In the genomic region with DNA sequence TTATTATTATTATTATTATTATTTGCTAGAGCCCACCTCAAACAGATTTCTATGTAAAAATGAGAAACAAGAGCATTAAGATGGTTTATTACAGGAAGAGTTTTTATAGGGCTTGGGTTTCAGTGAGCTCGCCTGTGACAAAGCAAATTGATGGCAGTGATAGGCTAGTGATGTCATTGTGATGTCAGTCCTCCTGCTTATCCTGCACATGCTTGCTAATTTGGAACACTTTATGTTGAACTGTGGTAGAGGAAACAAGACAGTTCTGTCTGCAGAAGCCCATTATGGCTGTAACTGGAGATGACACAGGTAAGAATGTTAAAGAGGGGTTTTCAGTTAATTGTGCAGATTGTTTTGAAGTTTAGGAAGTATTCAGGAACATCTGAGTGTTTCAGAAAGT, we compare ENCODE assay signal across 9 cellular contexts.
DNase-seq lines count a peak whose midpoint lies in the region; ATAC-seq, FAIRE-seq and TF ChIP-seq lines count a peak whose summit lies in the region.
"Had no signal": no experiment of that assay in that cellular context is flagged by ENCODE, and none has a peak within 500 bp of the region (broad histone marks: within the 10 kb centered on the region; RNA-seq: fewer than 3 reads in every experiment).

No MANE protein-coding gene starts in this region.

- no TSS peak for BruUV-seq in HepG2 (replicated peaks; lab: Mats Ljungman, UMichigan)

- intact Hi-C loops in HepG2 (cut with micrococcal nuclease; ENCODE audit: unreplicated experiment), result loop anchor here (5.0 kb wide), 1 partner anchor 68 kb away; a partner anchor contains a TSS

- TF ChIP-seq EP300 in HepG2 (IDR thresholded peaks at IDR 0.05; ENCODE audit: low read depth in 2 of 2, low read length in 2 of 2), result no peak
- no peak for TF ChIP-seq EP300 in HepG2 (CRISPR knock-in tag; IDR thresholded peaks at IDR 0.05; ENCODE audit: borderline replicate concordance)

- TF ChIP-seq CTCF in HepG2 (CRISPR knock-in tag; IDR thresholded peaks at IDR 0.05), result no peak
- no peak for TF ChIP-seq CTCF in D721Med (IDR thresholded peaks at IDR 0.05; ENCODE audit: insufficient read depth, missing control alignments)

- H3K79me2 ChIP-seq in HepG2 (ENCODE audit: insufficient read depth, low read length), result no peaks in the 10 kb centered on the region

- no peaks in the 10 kb centered on the region for H3K36me3 ChIP-seq in HepG2 (replicated peaks in 1 of 2; ENCODE audit: control insufficient read depth in 1 of 2, insufficient read depth in 2 of 2, low read length in 2 of 2)

- no peak overlapping the region; the same call in 1 of the 2 replicates for H3K4me2 ChIP-seq in HepG2 (ENCODE audit: low read depth, low read length)
- H3K4me2 ChIP-seq: KMS-11 had no signal

- POLR2A ChIA-PET in HepG2 (lab: Yijun Ruan, JAX), result interaction anchor here (1.8 kb wide), 1 partner anchor 68 kb away, joined by 19 read pairs; a partner anchor contains a TSS

- no peak overlapping the region for H3K9ac ChIP-seq in HepG2 (ENCODE audit: insufficient read depth, low read depth, low read length)
- H3K9ac ChIP-seq: KMS-11 had no signal

- no peak overlapping the region for H3K27ac ChIP-seq in HepG2 (ENCODE audit: extremely low read length, insufficient read depth, low read length)
- peak overlapping the region; percentile 70 for H3K27ac ChIP-seq in temporal lobe (ENCODE audit: low read depth, low read length)
- H3K27ac ChIP-seq: KMS-11 had no signal

- H4K20me1 ChIP-seq in HepG2 (ENCODE audit: insufficient read depth, low read length), result no peaks in the 10 kb centered on the region

- in situ Hi-C loops in HepG2 (cut with HindIII; ENCODE audit: extremely low pct_ligation_motif_present, low pct_unique_long_range_greater_than_20kb), result no loop called here

- no peak overlapping the region for H2AFZ ChIP-seq in HepG2 (ENCODE audit: low read length)

- no peak for TF ChIP-seq POLR2A in HepG2 (IDR thresholded peaks at IDR 0.05; ENCODE audit: insufficient read depth in 1 of 2, low read depth in 2 of 2, low read length in 2 of 2)

- H3K4me1 ChIP-seq in HepG2 (ENCODE audit: insufficient read depth, low read length), result peaks cover 15% of the 10 kb centered on the region

- WGBS in HepG2 (ENCODE audit: low lambda C conversion rate), result 86% methylated on average over 1 of the region's 1 CpG

- no peak for TF ChIP-seq RAD21 in HepG2 (CRISPR knock-in tag; IDR thresholded peaks at IDR 0.05)

- CTCF ChIA-PET in HepG2 (lab: Yijun Ruan, JAX; ENCODE audit: low intra/inter-chr PET ratio, low total read pairs), result no interaction called here

- no peaks in the 10 kb centered on the region for H3K9me3 ChIP-seq in HepG2 (ENCODE audit: low read length)

- no peak for ATAC-seq in HepG2
- no peak for ATAC-seq in HG03025 (IDR thresholded peaks at IDR 0.05; ENCODE audit: low FRiP score, unreplicated experiment)

- DNase-seq in DMS53 (lab: John Stamatoyannopoulos, UW) (peak; percentile 79), NCI-H146 treated with DMSO at 0.1 percent for 48 hours (lab: John Stamatoyannopoulos, UW; ENCODE audit: unreplicated experiment) (peak; percentile 14), amniotic epithelial cell (ENCODE audit: low read depth) (peak; percentile 64), HepG2 (ENCODE audit: low spot score) (no peak), D721Med (ENCODE audit: insufficient read length, low spot score) (no peak), COR-L47 (lab: John Stamatoyannopoulos, UW) (no peak)

- H3K27me3 ChIP-seq in HepG2 (ENCODE audit: control insufficient read depth in 1 of 2, insufficient read depth in 2 of 2, low read length in 2 of 2), result no peaks in the 10 kb centered on the region

- no peak overlapping the region for H3K4me3 ChIP-seq in HepG2 (replicated peaks in 1 of 3; ENCODE audit: insufficient read depth in 1 of 3, low read depth in 2 of 3, low read length in 3 of 3)

- no peak for FAIRE-seq in HepG2 (lab: Jason Lieb, UNC)
- no peak for FAIRE-seq in D721Med (lab: Jason Lieb, UNC)

TF ChIP-seq in HepG2, 621 proteins besides CTCF, POLR2A, EP300 and RAD21:
- no peak for TF ChIP-seq HOXA7 (CRISPR knock-in tag; IDR thresholded peaks at IDR 0.05)
- no peak for TF ChIP-seq SRSF4 (IDR thresholded peaks at IDR 0.05; ENCODE audit: low read depth, low read length, poor library complexity, severe bottlenecking)
- peak; percentile 31; the same call in 1 of the 2 replicates for TF ChIP-seq CREB1 (IDR thresholded peaks at IDR 0.05)
- TF ChIP-seq CREB1 (CRISPR knock-in tag; IDR thresholded peaks at IDR 0.05), result no peak

Comparison
In these comparisons a context has a peak if more than half of its experiments do, and no peak if none do; other contexts are left out.
1. DNase-seq: peak in DMS53 (single experiment), NCI-H146 treated with DMSO at 0.1 percent for 48 hours (single experiment) and amniotic epithelial cell (single experiment); none in HepG2 (single experiment), D721Med (single experiment) and COR-L47 (single experiment).